In genomic region chr19:582497-583197, GRCh38 we compare ENCODE assay signal across 22 cellular contexts. TPM values are rescaled to one million over a fixed set of nuclear protein-coding genes. Genes with fewer than 3 reads are reported as not detected.
A peak's percentile ranks its signal among the peaks of the same experiment; 100 is the strongest.
DNase-seq lines count a peak whose midpoint lies in the region; ATAC-seq, FAIRE-seq and TF ChIP-seq lines count a peak whose summit lies in the region.
"Had no signal": no experiment of that assay in that cellular context is flagged by ENCODE, and none has a peak within 500 bp of the region (broad histone marks: within the 10 kb centered on the region; RNA-seq: fewer than 3 reads in every experiment).

No MANE protein-coding gene starts in this region.

- H3K27me3 ChIP-seq in H9 (ENCODE audit: insufficient read depth, low read length): no peaks in the 10 kb centered on the region

- no peak overlapping the region for H3K4ac ChIP-seq in H9 (ENCODE audit: low read depth, low read length)

- POLR2A ChIA-PET in A549 (lab: Yijun Ruan, JAX): interaction anchor here (0.7 kb wide), 1 partner anchor 10 kb away, joined by 3 read pairs; the partner anchor contains the start of gene BSG

- H3K9ac ChIP-seq in H9 (ENCODE audit: extremely low read depth, insufficient read length, low read length): no peak overlapping the region

- TF ChIP-seq CTCF in A549 (IDR thresholded peaks at IDR 0.05) (no peak), H9 (conservative IDR thresholded peaks at IDR 0.05) (no peak), foreskin fibroblast (IDR thresholded peaks at IDR 0.05; ENCODE audit: low read depth, low read length) (no peak)

- no peak for TF ChIP-seq POLR2A in A549 (IDR thresholded peaks at IDR 0.05; ENCODE audit: low read length)

- no peak overlapping the region for H3K27ac Mint-ChIP-seq in H9
- H3K27ac Mint-ChIP-seq: activated T-helper 17 cell treated with anti-CD3 and anti-CD28 coated beads, Interleukin-2, amount 50 U/mL, for 72 hours had no signal

- no peak overlapping the region for H2BK15ac ChIP-seq in H9 (ENCODE audit: low read depth, low read length)

- H3K4me3 Mint-ChIP-seq in H9: no peak overlapping the region
- H3K4me3 Mint-ChIP-seq: activated T-helper 17 cell treated with anti-CD3 and anti-CD28 coated beads, Interleukin-2, amount 50 U/mL, for 72 hours; central memory CD8-positive, alpha-beta T cell had no signal

- H3T11ph ChIP-seq in H9 (ENCODE audit: low read length): no peak overlapping the region

- H3K9me3 Mint-ChIP-seq in H9: no peaks in the 10 kb centered on the region
- H3K9me3 Mint-ChIP-seq: activated T-helper 17 cell treated with anti-CD3 and anti-CD28 coated beads, Interleukin-2, amount 50 U/mL, for 72 hours; central memory CD8-positive, alpha-beta T cell had no signal

- no peak overlapping the region for H2BK20ac ChIP-seq in H9 (ENCODE audit: low read depth, low read length, poor library complexity, severe bottlenecking)

- no peak overlapping the region for H2BK120ac ChIP-seq in H9 (ENCODE audit: low read depth, low read length, poor library complexity, severe bottlenecking)

- H3K79me2 ChIP-seq in H9 (ENCODE audit: insufficient read depth, low read length): peaks cover 8% of the 10 kb centered on the region; the same call in 1 of the 2 replicates

- ATAC-seq in A549 (no peak), GM19351 (IDR thresholded peaks at IDR 0.05; ENCODE audit: unreplicated experiment) (no peak)
- ATAC-seq: activated CD4-positive, CD25-positive, alpha-beta regulatory T cell treated with anti-CD3 and anti-CD28 coated beads, Interleukin-2, amount 50 U/mL, for 24 hours; activated T-helper 17 cell treated with anti-CD3 and anti-CD28 coated beads, Interleukin-2, amount 50 U/mL, for 72 hours had no signal

- no peak for TF ChIP-seq RAD21 in A549 (conservative IDR thresholded peaks at IDR 0.05 in 1 of 2, IDR thresholded peaks at IDR 0.05 in 1 of 2)

- no peak overlapping the region for H3K56ac ChIP-seq in H9 (ENCODE audit: insufficient read length, low read depth, low read length)

- H2BK12ac ChIP-seq in H9 (ENCODE audit: insufficient read length, low read depth, low read length): no peak overlapping the region

- no peak overlapping the region for H2BK5ac ChIP-seq in H9 (ENCODE audit: insufficient read length, low read length)

- DNase-seq in A549 (ENCODE audit: low read depth in 1 of 2, low spot score in 1 of 2) (no peak), H9 (peak; percentile 64), T1000 (lab: John Stamatoyannopoulos, UW) (peak; percentile 42), foreskin fibroblast (peak; percentile 61 to 71), foreskin melanocyte (no peak), GOT3 (lab: John Stamatoyannopoulos, UW) (no peak), cerebellar nuclear complex (lab: John Stamatoyannopoulos, UW) (no peak)
- DNase-seq: COR-L47; effector memory CD4-positive, alpha-beta T cell; Kasumi-1; mucosa of descending colon; NCI-H1436; NCI-H345; stimulated activated CD4-positive, alpha-beta T cell treated with anti-CD3 and anti-CD28 coated beads, Interleukin-1b, Interleukin-23, amount 100 ng/mL, for 48 hours; substantia nigra; T-helper 9 cell had no signal

- no peak overlapping the region for H3K18ac ChIP-seq in H9 (ENCODE audit: insufficient read length, low read depth, low read length)

- CTCF ChIA-PET in A549 (lab: Yijun Ruan, JAX): interaction anchor here (1.1 to 2.4 kb wide), 2 partner anchors 50 to 159 kb away, joined by 3 to 6 read pairs; partner anchors contain the start of gene CDC34

- H3K27ac ChIP-seq in A549: peak overlapping the region in 1 of 2 experiments; percentile 55; a peak in 2 of 6 replicates
- no peak overlapping the region for H3K27ac ChIP-seq in H9 (ENCODE audit: insufficient read length, low read depth, low read length)
- H3K27ac ChIP-seq: neutrophil had no signal

- WGBS in A549 (ENCODE audit: missing lambda C conversion rate): 70% methylated on average over 21 of the region's 31 CpGs
- WGBS in H9 (ENCODE audit: extremely low coverage, insufficient read length, low lambda C conversion rate): no CpG with 5 or more reads among the region's 31 CpGs

- no peaks in the 10 kb centered on the region; the same call in none of the 2 replicates for H3K27me3 Mint-ChIP-seq in H9 (ENCODE audit: low read depth)
- H3K27me3 Mint-ChIP-seq: activated T-helper 17 cell treated with anti-CD3 and anti-CD28 coated beads, Interleukin-2, amount 50 U/mL, for 72 hours had no signal

- H3K9me3 ChIP-seq in A549: no peaks in the 10 kb centered on the region
- no peaks in the 10 kb centered on the region for H3K9me3 ChIP-seq in H9 (ENCODE audit: control insufficient read depth, low read depth, low read length)
- H3K9me3 ChIP-seq: mucosa of descending colon, neutrophil had no signal

- H3K4me1 ChIP-seq in A549 (peaks cover 34% of the 10 kb centered on the region), H9 (ENCODE audit: insufficient read depth, low read length) (no peaks in the 10 kb centered on the region)

- H3K4me3 ChIP-seq in A549 (no peak overlapping the region), foreskin fibroblast (ENCODE audit: low read depth in 1 of 2, low read length in 2 of 2) (no peak overlapping the region)
- H3K4me3 ChIP-seq: mucosa of descending colon had no signal

- H3K23ac ChIP-seq in H9 (ENCODE audit: insufficient read length, low read depth, low read length): no peak overlapping the region

- no peak overlapping the region for H2AK5ac ChIP-seq in H9 (ENCODE audit: insufficient read length, low read length)

- H3K23me2 ChIP-seq in H9 (ENCODE audit: insufficient read length, low read depth, low read length, poor library complexity, severe bottlenecking): no peaks in the 10 kb centered on the region

- H3K79me1 ChIP-seq in H9 (ENCODE audit: insufficient read depth, low read depth, low read length, poor library complexity, severe bottlenecking): peaks cover 3% of the 10 kb centered on the region

- peaks cover 2 to 29% (median 23%) of the 10 kb centered on the region in 3 experiments; a peak in 6 of 7 replicates for H3K36me3 Mint-ChIP-seq in H9 (ENCODE audit: insufficient read depth in 1 of 3, low read depth in 3 of 3)

- no peak for TF ChIP-seq EP300 in A549 (IDR thresholded peaks at IDR 0.05)

- no peak overlapping the region for H2AFZ ChIP-seq in H9 (ENCODE audit: low read length)

- peaks cover 2 to 7% of the 10 kb centered on the region in 2 experiments for H3K4me1 Mint-ChIP-seq in H9
- H3K4me1 Mint-ChIP-seq: activated T-helper 17 cell treated with anti-CD3 and anti-CD28 coated beads, Interleukin-2, amount 50 U/mL, for 72 hours had no signal

- H4K5ac ChIP-seq in H9 (ENCODE audit: insufficient read length, low read depth, low read length): no peak overlapping the region

- H4K8ac ChIP-seq in H9 (replicated peaks; ENCODE audit: insufficient read length, low read depth, low read length): no peak overlapping the region

- no peak for FAIRE-seq in A549 (lab: Jason Lieb, UNC)
- FAIRE-seq: G401.6 had no signal

- no peak overlapping the region for H4K91ac ChIP-seq in H9 (ENCODE audit: insufficient read length, low read depth, low read length)

- no peak overlapping the region for H3K14ac ChIP-seq in H9 (ENCODE audit: insufficient read depth, low read length)

- H3K4me2 ChIP-seq in A549 (no peak overlapping the region), H9 (ENCODE audit: insufficient read depth, insufficient read length, low read length) (no peak overlapping the region)

- H4K20me1 ChIP-seq in H9 (ENCODE audit: control insufficient read depth, insufficient read depth, insufficient read length): no peaks in the 10 kb centered on the region

TF ChIP-seq in A549, 52 proteins besides CTCF, POLR2A, EP300 and RAD21 (continues in another document):
- no peak for TF ChIP-seq SMC3 (IDR thresholded peaks at IDR 0.05)
- TF ChIP-seq FOSL2 (IDR thresholded peaks at IDR 0.05): no peak
- 0 out of 2 replicates have a peak, but pooled peaks have one; percentile 11 for TF ChIP-seq FOSL2 (CRISPR knock-in tag; IDR thresholded peaks at IDR 0.05)

RNA-seq across cellular contexts. Expression of gene HCN2, which starts 7.0 kb away (rescaled TPM):
- polyA plus RNA-seq in A549 (2011; rRNA removed): 2.7 and 7.1 TPM in 2 replicates
- 11.4 and 16.3 TPM in 2 replicates for polyA plus RNA-seq in A549 (2012; cell fraction: cytosol; rRNA removed)
- 13.9 and 20.2 TPM in 2 replicates for polyA plus RNA-seq in A549 (2012; cell fraction: nucleus; rRNA removed)
- polyA plus RNA-seq in A549 (2017; fragmentation: RNase III; extraction: RNeasy Plus Mini Kit Qiagen cat#74134 plus additional on column Dnase treatment): 23.2 to 24.8 TPM (median 24.7 TPM) in 3 replicates
- polyA minus RNA-seq in A549 (2011; rRNA and poly(A)+ RNA removed): 15.7 and 22.3 TPM in 2 replicates
- total RNA-seq in H9 (2021): 3.7 and 4.1 TPM in 2 replicates

RNA-seq across cellular contexts. Expression of gene BSG, which starts 10.3 kb away (rescaled TPM):
- polyA plus RNA-seq in A549 (2011; rRNA removed): 237 and 285 TPM in 2 replicates
- 453 and 544 TPM in 2 replicates for polyA plus RNA-seq in A549 (2012; cell fraction: cytosol; rRNA removed)
- polyA plus RNA-seq in A549 (2012; cell fraction: nucleus; rRNA removed): 893 and 1,029 TPM in 2 replicates
- polyA plus RNA-seq in A549 (2017; fragmentation: RNase III; extraction: RNeasy Plus Mini Kit Qiagen cat#74134 plus additional on column Dnase treatment): 528 to 583 TPM (median 579 TPM) in 3 replicates
- 251 and 294 TPM in 2 replicates for polyA minus RNA-seq in A549 (2011; rRNA and poly(A)+ RNA removed)
- 715 and 719 TPM in 2 replicates for total RNA-seq in H9 (2021)

RNA-seq across cellular contexts. Expression of gene GZMM, which starts 38.8 kb away (rescaled TPM):
- not detected in 2 replicates for polyA plus RNA-seq in A549 (2011; rRNA removed)
- 0.11 and 0.14 TPM in 2 replicates for polyA plus RNA-seq in A549 (2012; cell fraction: cytosol; rRNA removed)
- 0.39 and 0.64 TPM in 2 replicates for polyA plus RNA-seq in A549 (2012; cell fraction: nucleus; rRNA removed)
- 0.11 TPM in 1 of 3 replicates, not detected in the others for polyA plus RNA-seq in A549 (2017; fragmentation: RNase III; extraction: RNeasy Plus Mini Kit Qiagen cat#74134 plus additional on column Dnase treatment)
- not detected in 2 replicates for polyA minus RNA-seq in A549 (2011; rRNA and poly(A)+ RNA removed)
- 0.64 and 0.66 TPM in 2 replicates for total RNA-seq in H9 (2021)

RNA-seq across cellular contexts. Expression of gene POLRMT, which starts 50.7 kb away (rescaled TPM):
- polyA plus RNA-seq in A549 (2011; rRNA removed) (41.9 and 59.8 TPM in 2 replicates), A549 (2017; fragmentation: RNase III; extraction: RNeasy Plus Mini Kit Qiagen cat#74134 plus additional on column Dnase treatment) (65.0 to 68.8 TPM (median 66.5 TPM) in 3 replicates)
- 58.8 and 76.2 TPM in 2 replicates for polyA plus RNA-seq in A549 (2012; cell fraction: cytosol; rRNA removed)
- 187 and 288 TPM in 2 replicates for polyA plus RNA-seq in A549 (2012; cell fraction: nucleus; rRNA removed)
- 192 and 233 TPM in 2 replicates for polyA minus RNA-seq in A549 (2011; rRNA and poly(A)+ RNA removed)
- 101 and 104 TPM in 2 replicates for total RNA-seq in H9 (2021)

RNA-seq across cellular contexts. Expression of gene CDC34, which starts 51.1 kb away (rescaled TPM):
- polyA plus RNA-seq in A549 (2011; rRNA removed): 36.9 and 37.4 TPM in 2 replicates
- 82.8 and 83.4 TPM in 2 replicates for polyA plus RNA-seq in A549 (2012; cell fraction: cytosol; rRNA removed)
- 84.9 and 93.6 TPM in 2 replicates for polyA plus RNA-seq in A549 (2012; cell fraction: nucleus; rRNA removed)
- polyA plus RNA-seq in A549 (2017; fragmentation: RNase III; extraction: RNeasy Plus Mini Kit Qiagen cat#74134 plus additional on column Dnase treatment): 56.3 to 62.6 TPM (median 57.6 TPM) in 3 replicates
- polyA minus RNA-seq in A549 (2011; rRNA and poly(A)+ RNA removed): 29.1 and 29.2 TPM in 2 replicates
- 109 and 112 TPM in 2 replicates for total RNA-seq in H9 (2021)

Comparison
In these comparisons a context has a peak if more than half of its experiments do, and no peak if none do; other contexts are left out.
1. DNase-seq: peak in H9 (single experiment), T1000 (single experiment) and foreskin fibroblast (2 of 2); none in A549 (0 of 2), foreskin melanocyte (single experiment), GOT3 (single experiment) and cerebellar nuclear complex (0 of 2).